Comparison of ENCODE assay signal across 8 cellular contexts in genomic region chr5:80406980-80407734, GRCh38. TPM values are rescaled to one million over a fixed set of nuclear protein-coding genes. Genes with fewer than 3 reads are reported as not detected.
DNase-seq lines count a peak whose midpoint lies in the region; ATAC-seq, FAIRE-seq and TF ChIP-seq lines count a peak whose summit lies in the region.

No MANE protein-coding gene starts in this region.

- peaks cover 0 to 3% (median 0%) of the 10 kb centered on the region in 5 experiments for H3K9me3 Mint-ChIP-seq in brain
- no peaks in the 10 kb centered on the region for H3K9me3 Mint-ChIP-seq in stimulated activated naive CD8-positive, alpha-beta T cell treated with anti-CD3 and anti-CD28 coated beads, Interleukin-15, amount 100 ng/mL, for 72 hours

- peak; percentile 62 for DNase-seq in activated CD8-positive, alpha-beta memory T cell treated with anti-CD3 and anti-CD28 coated beads for 24 hours
- DNase-seq in activated CD8-positive, alpha-beta memory T cell treated with anti-CD3 and anti-CD28 coated beads, Interleukin-2, amount 50 U/mL, for 4 hours: no peak
- DNase-seq in NCI-H774 (lab: John Stamatoyannopoulos, UW) (peak; percentile 47), left colon (peak; percentile 52 to 55), DMS153 (lab: John Stamatoyannopoulos, UW) (no peak), urothelium cell line (ENCODE audit: low spot score) (no peak)
- DNase-seq in stimulated activated naive CD8-positive, alpha-beta T cell treated with anti-CD3 and anti-CD28 coated beads, Interleukin-15, amount 100 ng/mL, for 72 hours: peak in 1 of 2 donors; percentile 13

- no peak for TF ChIP-seq CTCF in brain (conservative IDR thresholded peaks at IDR 0.05)

- peak; percentile 6 for ATAC-seq in left colon
- ATAC-seq in stimulated activated naive CD8-positive, alpha-beta T cell treated with anti-CD3 and anti-CD28 coated beads, Interleukin-15, amount 100 ng/mL, for 72 hours: no peak

- H3K4me1 Mint-ChIP-seq in brain: peaks cover 35% of the 10 kb centered on the region
- H3K4me1 Mint-ChIP-seq in stimulated activated naive CD8-positive, alpha-beta T cell treated with anti-CD3 and anti-CD28 coated beads, Interleukin-15, amount 100 ng/mL, for 72 hours: peaks cover 24% of the 10 kb centered on the region

- peak overlapping the region; percentile 89 to 98 (median 94) for H3K4me3 Mint-ChIP-seq in brain
- peak overlapping the region; percentile 92 to 99 for H3K4me3 Mint-ChIP-seq in stimulated activated naive CD8-positive, alpha-beta T cell treated with anti-CD3 and anti-CD28 coated beads, Interleukin-15, amount 100 ng/mL, for 72 hours

- intact Hi-C loops in left colon (cut with DNase I, micrococcal nuclease): no loop called here

- H3K36me3 Mint-ChIP-seq in brain: peaks cover 16% of the 10 kb centered on the region

- peak overlapping the region; percentile 97 to 99 (median 98) for H3K27ac Mint-ChIP-seq in brain
- H3K27ac Mint-ChIP-seq in stimulated activated naive CD8-positive, alpha-beta T cell treated with anti-CD3 and anti-CD28 coated beads, Interleukin-15, amount 100 ng/mL, for 72 hours: peak overlapping the region; percentile 98 to 100

- peaks cover 8% of the 10 kb centered on the region for H3K27me3 Mint-ChIP-seq in brain
- no peaks in the 10 kb centered on the region for H3K27me3 Mint-ChIP-seq in stimulated activated naive CD8-positive, alpha-beta T cell treated with anti-CD3 and anti-CD28 coated beads, Interleukin-15, amount 100 ng/mL, for 72 hours

- FAIRE-seq in urothelium cell line (lab: Jason Lieb, UNC): no peak

RNA-seq across cellular contexts. Expression of gene ZFYVE16, which starts 0.7 kb away (rescaled TPM):
- polyA plus RNA-seq in brain (ENCODE audit: insufficient read depth, low read depth, low replicate concordance): 2.6 TPM
- total RNA-seq in left colon: 10 to 100 TPM; 29.1 to 39.8 TPM

Comparison
In these comparisons a context has a peak if more than half of its experiments do, and no peak if none do; other contexts are left out.
1. DNase-seq: peak in activated CD8-positive, alpha-beta memory T cell treated with anti-CD3 and anti-CD28 coated beads for 24 hours (single experiment), NCI-H774 (single experiment) and left colon (2 of 2); none in activated CD8-positive, alpha-beta memory T cell treated with anti-CD3 and anti-CD28 coated beads, Interleukin-2, amount 50 U/mL, for 4 hours (single experiment), DMS153 (single experiment) and urothelium cell line (single experiment).